In genomic region chr3:17579289-17580031, GRCh38 we compare ENCODE assay signal across 9 cellular contexts.
DNase-seq lines count a peak whose midpoint lies in the region; ATAC-seq and TF ChIP-seq lines count a peak whose summit lies in the region.
"Had no signal": no experiment of that assay in that cellular context is flagged by ENCODE, and none has a peak within 500 bp of the region (broad histone marks: within the 10 kb centered on the region; RNA-seq: fewer than 3 reads in every experiment).

No MANE protein-coding gene starts in this region.

- no peak for TF ChIP-seq CTCF in testis (IDR thresholded peaks at IDR 0.05)
- no peak for TF ChIP-seq CTCF in psoas muscle (IDR thresholded peaks at IDR 0.05)

- no peak overlapping the region for H3K4me3 ChIP-seq in right cardiac atrium (ENCODE audit: low read length)
- H3K4me3 ChIP-seq in testis: no peak overlapping the region
- no peak overlapping the region for H3K4me3 ChIP-seq in psoas muscle
- H3K4me3 ChIP-seq: right atrium auricular region had no signal

- H3K9me3 ChIP-seq in right cardiac atrium (ENCODE audit: control insufficient read depth, low read length) (no peaks in the 10 kb centered on the region), testis (no peaks in the 10 kb centered on the region), psoas muscle (no peaks in the 10 kb centered on the region)
- H3K9me3 ChIP-seq: right atrium auricular region had no signal

- peak; percentile 92 for ATAC-seq in GM19324 (IDR thresholded peaks at IDR 0.05; ENCODE audit: low FRiP score, unreplicated experiment)
- ATAC-seq in HG02885 (IDR thresholded peaks at IDR 0.05; ENCODE audit: poor library complexity, unreplicated experiment): peak; percentile 99
- ATAC-seq in right cardiac atrium: no peak
- ATAC-seq in psoas muscle: no peak

- H3K27ac ChIP-seq in right cardiac atrium (ENCODE audit: low read length) (no peak overlapping the region), testis (no peak overlapping the region), psoas muscle (no peak overlapping the region)
- H3K27ac ChIP-seq: right atrium auricular region had no signal

- no peak for TF ChIP-seq POLR2A in testis (IDR thresholded peaks at IDR 0.05)

- intact Hi-C loops in right cardiac atrium (cut with DNase I) (no loop called here), testis (cut with DNase I; ENCODE audit: low total_unique reads) (no loop called here), psoas muscle (cut with DNase I) (no loop called here)

- DNase-seq in NCI-H226: peak; percentile 95
- peak; percentile 30 to 66 for DNase-seq in lung microvascular endothelial cell (ENCODE audit: low read depth in 2 of 2)
- no peak for DNase-seq in effector CD4-positive, alpha-beta T cell
- no peak for DNase-seq in right cardiac atrium
- DNase-seq in testis: no peak
- no peak for DNase-seq in psoas muscle

- H3K27me3 ChIP-seq in right cardiac atrium (ENCODE audit: control insufficient read depth, insufficient read depth) (no peaks in the 10 kb centered on the region), testis (no peaks in the 10 kb centered on the region), psoas muscle (ENCODE audit: insufficient read depth in 3 of 3, low read length in 2 of 3) (no peaks in the 10 kb centered on the region)
- H3K27me3 ChIP-seq: right atrium auricular region had no signal

- 75% methylated on average over 3 of the region's 3 CpGs for WGBS in right cardiac atrium
- WGBS in testis, 2 donors: 62 to 74% methylated on average over 3 of the region's 3 CpGs
- WGBS in psoas muscle, 3 donors: 60 to 78% (median 68%) methylated on average over 3 of the region's 3 CpGs

- H3K36me3 ChIP-seq in testis (ENCODE audit: low read depth, missing control alignments) (no peaks in the 10 kb centered on the region), psoas muscle (ENCODE audit: insufficient read depth in 1 of 2, low read depth in 1 of 2) (no peaks in the 10 kb centered on the region)
- H3K36me3 ChIP-seq: right atrium auricular region had no signal

- H3K4me1 ChIP-seq in right cardiac atrium (ENCODE audit: control insufficient read depth, insufficient read depth, low read length) (no peaks in the 10 kb centered on the region), testis (no peaks in the 10 kb centered on the region), psoas muscle (no peaks in the 10 kb centered on the region)

Comparison
In these comparisons a context has a peak if more than half of its experiments do, and no peak if none do; other contexts are left out.
1. ATAC-seq: peak in GM19324 (single experiment) and HG02885 (single experiment); none in right cardiac atrium (0 of 2) and psoas muscle (0 of 4).
2. DNase-seq: peak in NCI-H226 (single experiment) and lung microvascular endothelial cell (2 of 2); none in effector CD4-positive, alpha-beta T cell (single experiment), right cardiac atrium (0 of 3), testis (single experiment) and psoas muscle (0 of 2).